In genomic region chr5:492314-492893, GRCh38 we compare ENCODE assay signal across 21 cellular contexts. TPM values are rescaled to one million over a fixed set of nuclear protein-coding genes. Genes with fewer than 3 reads are reported as not detected.
DNase-seq lines count a peak whose midpoint lies in the region; ATAC-seq and TF ChIP-seq lines count a peak whose summit lies in the region.
"Had no signal": no experiment of that assay in that cellular context is flagged by ENCODE, and none has a peak within 500 bp of the region (broad histone marks: within the 10 kb centered on the region; RNA-seq: fewer than 3 reads in every experiment).

No MANE protein-coding gene starts in this region.

- no peaks in the 10 kb centered on the region for H3K36me3 ChIP-seq in GM23338 (ENCODE audit: insufficient read depth)
- H3K36me3 ChIP-seq in H7 (replicated peaks; ENCODE audit: control insufficient read depth, insufficient read depth, low read length), result no peaks in the 10 kb centered on the region
- no peaks in the 10 kb centered on the region for H3K36me3 ChIP-seq in Karpas-422 (ENCODE audit: insufficient read depth, low read length)
- H3K36me3 ChIP-seq in neuronal stem cell (replicated peaks in 1 of 2; ENCODE audit: control insufficient read depth in 2 of 2, insufficient read depth in 2 of 2, low read length in 2 of 2), result no peaks in the 10 kb centered on the region
- no peaks in the 10 kb centered on the region for H3K36me3 ChIP-seq in left ventricle myocardium inferior
- H3K36me3 ChIP-seq: BE2C, BLaER1 had no signal

- H3K9ac ChIP-seq in Karpas-422 (ENCODE audit: low read length) (no peak overlapping the region), neuronal stem cell (ENCODE audit: low read depth, low read length, poor library complexity) (no peak overlapping the region)
- H3K9ac ChIP-seq: BLaER1 had no signal

- peak overlapping the region; percentile 90 for H2AK5ac ChIP-seq in neuronal stem cell (ENCODE audit: low read depth, low read length)

- no peaks in the 10 kb centered on the region for H3F3A ChIP-seq in GM23338 (replicated peaks; ENCODE audit: low read depth)

- H2AFZ ChIP-seq in GM23338, result no peak overlapping the region
- H2AFZ ChIP-seq in Karpas-422 (ENCODE audit: low read length), result no peak overlapping the region
- H2AFZ ChIP-seq in neuronal stem cell (ENCODE audit: low read length), result no peak overlapping the region

- peak overlapping the region; percentile 12 for H3K23ac ChIP-seq in neuronal stem cell (ENCODE audit: low read depth, low read length, poor library complexity)

- intact Hi-C loops in left ventricle myocardium inferior (cut with micrococcal nuclease), result no loop called here
- intact Hi-C loops in activated naive CD4-positive, alpha-beta T cell treated with anti-CD3 and anti-CD28 coated beads for 36 hours (cut with micrococcal nuclease), result no loop called here

- no CpG with 5 or more reads among the region's 18 CpGs for WGBS in neuronal stem cell (ENCODE audit: extremely low coverage in 2 of 2, insufficient read length in 2 of 2, insufficient replicate concordance in 1 of 2), 2 donors

- H3K27ac ChIP-seq in GM23338 (ENCODE audit: low read depth) (no peak overlapping the region), Karpas-422 (ENCODE audit: low read length) (peak overlapping the region; percentile 76; the same call in 1 of the 2 replicates), neuronal stem cell (replicated peaks; ENCODE audit: low read length) (no peak overlapping the region), left ventricle myocardium inferior (replicated peaks) (no peak overlapping the region)
- H3K27ac ChIP-seq: BLaER1 had no signal

- H2BK120ac ChIP-seq in neuronal stem cell (ENCODE audit: low read depth, low read length), result no peak overlapping the region

- H3K9me3 ChIP-seq in Karpas-422 (ENCODE audit: low read length), result no peaks in the 10 kb centered on the region
- H3K9me3 ChIP-seq in neuronal stem cell (replicated peaks in 1 of 2; ENCODE audit: control insufficient read depth in 2 of 2, insufficient read depth in 1 of 2, low read depth in 1 of 2, low read length in 2 of 2), result no peaks in the 10 kb centered on the region
- H3K9me3 ChIP-seq in left ventricle myocardium inferior (replicated peaks), result no peaks in the 10 kb centered on the region
- H3K9me3 ChIP-seq: BE2C, BLaER1, Caco-2 had no signal

- H3K36me3 Mint-ChIP-seq in GM23338 (ENCODE audit: low read depth), result no peaks in the 10 kb centered on the region; the same call in 2 of the 3 replicates
- H3K36me3 Mint-ChIP-seq in activated naive CD4-positive, alpha-beta T cell treated with anti-CD3 and anti-CD28 coated beads for 36 hours (ENCODE audit: low read depth), result no peaks in the 10 kb centered on the region
- H3K36me3 Mint-ChIP-seq: CD14-positive monocyte; CD4-positive, alpha-beta memory T cell; CD4-positive, CD25-positive, alpha-beta regulatory T cell; CD8-positive, alpha-beta memory T cell had no signal

- CTCF ChIA-PET in activated naive CD4-positive, alpha-beta T cell treated with anti-CD3 and anti-CD28 coated beads for 36 hours (lab: Charles Lee), result interaction anchor here (0.9 kb wide), 1 partner anchor 46 kb away, joined by 3 read pairs; no protein-coding TSS in a partner anchor

- peak overlapping the region; percentile 38 for H3K14ac ChIP-seq in neuronal stem cell (ENCODE audit: low read length)

- no peak overlapping the region for H4K8ac ChIP-seq in neuronal stem cell (ENCODE audit: low read depth, low read length)

- H3K9me2 ChIP-seq in GM23338 (ENCODE audit: insufficient read depth) (no peaks in the 10 kb centered on the region), Karpas-422 (replicated peaks; ENCODE audit: insufficient read depth, low read length) (no peaks in the 10 kb centered on the region)

- no peak overlapping the region for H3K4me2 ChIP-seq in GM23338
- H3K4me2 ChIP-seq in Karpas-422 (ENCODE audit: low read depth, low read length, poor library complexity, severe bottlenecking), result peak overlapping the region; percentile 69
- H3K4me2 ChIP-seq in neuronal stem cell (ENCODE audit: insufficient read depth, low read length, poor library complexity, severe bottlenecking), result no peak overlapping the region
- H3K4me2 ChIP-seq: BLaER1 had no signal

- H4K20me1 ChIP-seq in GM23338 (replicated peaks; ENCODE audit: insufficient read depth), result no peaks in the 10 kb centered on the region
- H4K20me1 ChIP-seq in Karpas-422 (ENCODE audit: insufficient read depth, low read depth, low read length), result no peaks in the 10 kb centered on the region
- H4K20me1 ChIP-seq: BLaER1 had no signal

- no peak overlapping the region for H2BK15ac ChIP-seq in neuronal stem cell (ENCODE audit: low read length)

- H3K4ac ChIP-seq in neuronal stem cell (ENCODE audit: low read length), result peak overlapping the region; percentile 37

- H3K4me1 ChIP-seq in GM23338 (ENCODE audit: insufficient read depth) (no peaks in the 10 kb centered on the region; the same call in 1 of the 2 replicates), Karpas-422 (ENCODE audit: low read length) (peaks cover 28% of the 10 kb centered on the region), neuronal stem cell (ENCODE audit: control insufficient read depth in 2 of 2, insufficient read depth in 1 of 2, low read depth in 1 of 2, low read length in 2 of 2) (peaks cover 0 to 2% of the 10 kb centered on the region in 2 donors), left ventricle myocardium inferior (no peaks in the 10 kb centered on the region)
- H3K4me1 ChIP-seq: BE2C, Caco-2 had no signal

- peak overlapping the region; percentile 80 for H3K18ac ChIP-seq in neuronal stem cell (ENCODE audit: low read length)

- no peak overlapping the region for H3K4me3 Mint-ChIP-seq in GM23338
- H3K4me3 Mint-ChIP-seq in activated naive CD4-positive, alpha-beta T cell treated with anti-CD3 and anti-CD28 coated beads for 36 hours, result no peak overlapping the region
- H3K4me3 Mint-ChIP-seq: CD14-positive monocyte; CD4-positive, alpha-beta memory T cell; CD4-positive, CD25-positive, alpha-beta regulatory T cell; CD8-positive, alpha-beta memory T cell had no signal

- peaks cover 2% of the 10 kb centered on the region for H3K79me1 ChIP-seq in neuronal stem cell (ENCODE audit: low read depth, low read length)

- H2BK12ac ChIP-seq in neuronal stem cell (ENCODE audit: low read length), result no peak overlapping the region

- peak overlapping the region; percentile 53 for H2BK5ac ChIP-seq in neuronal stem cell (ENCODE audit: low read length)

- DNase-seq in GM23338 (ENCODE audit: low spot score), result no peak
- DNase-seq in H7, result peak; percentile 80
- peak; percentile 67 for DNase-seq in Karpas-422
- no peak for DNase-seq in neuronal stem cell (ENCODE audit: low spot score)
- no peak for DNase-seq in left ventricle myocardium inferior
- no peak for DNase-seq in activated naive CD4-positive, alpha-beta T cell treated with anti-CD3 and anti-CD28 coated beads for 36 hours
- DNase-seq in COLO829 (ENCODE audit: low spot score), result no peak
- DNase-seq: 8988T; ACHN; BE2C; C1 segment of cervical spinal cord; Caco-2; Calu3; CD4-positive, alpha-beta memory T cell; CD4-positive, CD25-positive, alpha-beta regulatory T cell; CD8-positive, alpha-beta memory T cell; DMS79 treated with DMSO at 0.1 percent for 48 hours; GF-D8 had no signal

- H3K27me3 Mint-ChIP-seq in GM23338 (ENCODE audit: insufficient read depth, low read depth, poor library complexity), result peaks cover 71% of the 10 kb centered on the region
- H3K27me3 Mint-ChIP-seq in activated naive CD4-positive, alpha-beta T cell treated with anti-CD3 and anti-CD28 coated beads for 36 hours (ENCODE audit: low read depth), result no peaks in the 10 kb centered on the region
- H3K27me3 Mint-ChIP-seq: CD4-positive, CD25-positive, alpha-beta regulatory T cell; CD8-positive, alpha-beta memory T cell had no signal

- no peak overlapping the region for H3K27ac Mint-ChIP-seq in GM23338
- H3K27ac Mint-ChIP-seq in activated naive CD4-positive, alpha-beta T cell treated with anti-CD3 and anti-CD28 coated beads for 36 hours, result no peak overlapping the region
- H3K27ac Mint-ChIP-seq: CD14-positive monocyte; CD4-positive, alpha-beta memory T cell; CD8-positive, alpha-beta memory T cell had no signal

- no peak overlapping the region for H4K91ac ChIP-seq in neuronal stem cell (ENCODE audit: low read depth, low read length, poor library complexity)

- TF ChIP-seq CTCF in GM23338 (conservative IDR thresholded peaks at IDR 0.05; ENCODE audit: low read depth in 2 of 2), result no peak
- TF ChIP-seq CTCF in left ventricle myocardium inferior (IDR thresholded peaks at IDR 0.05; ENCODE audit: borderline replicate concordance), result no peak

- 0 out of 3 replicates have a peak, but pooled peaks cover 4% of the 10 kb centered on the region for H3K9me3 Mint-ChIP-seq in GM23338
- H3K9me3 Mint-ChIP-seq in activated naive CD4-positive, alpha-beta T cell treated with anti-CD3 and anti-CD28 coated beads for 36 hours, result no peaks in the 10 kb centered on the region
- H3K9me3 Mint-ChIP-seq: CD8-positive, alpha-beta memory T cell had no signal

- ATAC-seq in GM23338 (peak; percentile 10; the same call in 2 of the 3 replicates), HG03460 (IDR thresholded peaks at IDR 0.05; ENCODE audit: unreplicated experiment) (no peak)

- H3K4me3 ChIP-seq in GM23338 (no peak overlapping the region), H7 (ENCODE audit: insufficient read depth, low read depth, low read length) (no peak overlapping the region), Karpas-422 (ENCODE audit: low read length) (peak overlapping the region; percentile 16; the same call in 1 of the 2 replicates), neuronal stem cell (ENCODE audit: low read length in 2 of 2) (no peak overlapping the region), left ventricle myocardium inferior (no peak overlapping the region)
- H3K4me3 ChIP-seq: BLaER1 had no signal

- peaks cover 16% of the 10 kb centered on the region for H3K27me3 ChIP-seq in GM23338 (ENCODE audit: insufficient read depth)
- H3K27me3 ChIP-seq in H7 (ENCODE audit: control insufficient read depth, insufficient read depth, low read length), result peaks cover 14% of the 10 kb centered on the region; the same call in 1 of the 2 replicates
- no peaks in the 10 kb centered on the region for H3K27me3 ChIP-seq in Karpas-422 (ENCODE audit: low read length)
- peaks cover 32 to 58% (median 57%) of the 10 kb centered on the region in 3 experiments for H3K27me3 ChIP-seq in neuronal stem cell (ENCODE audit: control insufficient read depth in 3 of 3, insufficient read depth in 3 of 3, low read depth in 1 of 3, low read length in 3 of 3)
- peaks cover 84% of the 10 kb centered on the region for H3K27me3 ChIP-seq in left ventricle myocardium inferior (ENCODE audit: low read depth)
- H3K27me3 ChIP-seq: BE2C had no signal

- no peaks in the 10 kb centered on the region for H3K79me2 ChIP-seq in GM23338 (replicated peaks; ENCODE audit: insufficient read depth)
- H3K79me2 ChIP-seq in Karpas-422 (ENCODE audit: low read length), result no peaks in the 10 kb centered on the region

- peaks cover 14% of the 10 kb centered on the region for H3K4me1 Mint-ChIP-seq in GM23338
- no peaks in the 10 kb centered on the region for H3K4me1 Mint-ChIP-seq in activated naive CD4-positive, alpha-beta T cell treated with anti-CD3 and anti-CD28 coated beads for 36 hours (ENCODE audit: low read depth)
- H3K4me1 Mint-ChIP-seq: CD14-positive monocyte; CD4-positive, alpha-beta memory T cell; CD4-positive, CD25-positive, alpha-beta regulatory T cell; CD8-positive, alpha-beta memory T cell had no signal

RNA-seq across cellular contexts. Expression of gene SLC9A3, which starts 31.8 kb away (rescaled TPM):
- 2.2 and 3.1 TPM in 2 replicates for total RNA-seq in GM23338 (2014; rRNA removed; shearing (Covaris generic))
- polyA plus RNA-seq in GM23338 (2016; fragmentation: Nextera tagmentation; extraction: Ambion mirVana), result 0.39 and 0.75 TPM in 2 replicates
- 1.8 and 3.3 TPM in 2 replicates for total RNA-seq in H7 (2014; rRNA removed; shearing (Covaris generic))
- total RNA-seq in Karpas-422 (2014; rRNA removed; shearing (Covaris generic); ENCODE audit: low replicate concordance), result 2.0 and 3.5 TPM in 2 replicates
- 3.3 TPM for polyA plus RNA-seq in neuronal stem cell (2013, experiment 1 of 2)
- polyA plus RNA-seq in neuronal stem cell (2013, experiment 2 of 2), result 3.2 TPM
- total RNA-seq in left ventricle myocardium inferior, result 0.91 TPM
- total RNA-seq in activated naive CD4-positive, alpha-beta T cell treated with anti-CD3 and anti-CD28 coated beads for 36 hours, result 1 to 10 TPM; 1.6 to 2.3 TPM

RNA-seq across cellular contexts. Expression of gene EXOC3, which starts 49.4 kb away (rescaled TPM):
- 24.2 and 31.6 TPM in 2 replicates for total RNA-seq in GM23338 (2014; rRNA removed; shearing (Covaris generic))
- polyA plus RNA-seq in GM23338 (2016; fragmentation: Nextera tagmentation; extraction: Ambion mirVana), result 13.4 and 13.8 TPM in 2 replicates
- total RNA-seq in H7 (2014; rRNA removed; shearing (Covaris generic)), result 20.5 and 24.1 TPM in 2 replicates
- 24.4 and 39.8 TPM in 2 replicates for total RNA-seq in Karpas-422 (2014; rRNA removed; shearing (Covaris generic); ENCODE audit: low replicate concordance)
- 18.9 TPM for polyA plus RNA-seq in neuronal stem cell (2013, experiment 1 of 2)
- polyA plus RNA-seq in neuronal stem cell (2013, experiment 2 of 2), result 18.7 TPM
- 46.2 TPM for total RNA-seq in left ventricle myocardium inferior
- total RNA-seq in activated naive CD4-positive, alpha-beta T cell treated with anti-CD3 and anti-CD28 coated beads for 36 hours, result 10 to 100 TPM; 41.6 to 41.7 TPM

Comparison
In these comparisons a context has a peak if more than half of its experiments do, and no peak if none do; other contexts are left out.
1. DNase-seq: peak in H7 (single experiment) and Karpas-422 (single experiment); none in GM23338 (single experiment), neuronal stem cell (single experiment), left ventricle myocardium inferior (single experiment), activated naive CD4-positive, alpha-beta T cell treated with anti-CD3 and anti-CD28 coated beads for 36 hours (single experiment) and COLO829 (single experiment).